In genomic region chr10:131020775-131021174, GRCh38 we compare ENCODE assay signal across 20 cellular contexts.
A peak's percentile ranks its signal among the peaks of the same experiment; 100 is the strongest.
DNase-seq lines count a peak whose midpoint lies in the region; ATAC-seq, FAIRE-seq and TF ChIP-seq lines count a peak whose summit lies in the region.
"Had no signal": no experiment of that assay in that cellular context is flagged by ENCODE, and none has a peak within 500 bp of the region (broad histone marks: within the 10 kb centered on the region; RNA-seq: fewer than 3 reads in every experiment).

No MANE protein-coding gene starts in this region.

- no peak overlapping the region for H2BK120ac ChIP-seq in H1 (replicated peaks; ENCODE audit: low read depth, low read length)

- H3K23ac ChIP-seq in H1 (ENCODE audit: insufficient read length): no peak overlapping the region

- H3K4me1 ChIP-seq in H1 (replicated peaks in 1 of 4; ENCODE audit: control insufficient read depth in 3 of 4, insufficient read depth in 4 of 4, low read length in 3 of 4) (peaks cover 0 to 2% (median 0%) of the 10 kb centered on the region in 4 experiments; a peak in 1 of 7 replicates), spleen (no peaks in the 10 kb centered on the region)
- H3K4me1 ChIP-seq: BLaER1, Caco-2 had no signal

- no peak overlapping the region for H3K18ac ChIP-seq in H1 (ENCODE audit: extremely low read depth, low read length)

- no peaks in the 10 kb centered on the region for H4K20me1 ChIP-seq in H1 (replicated peaks in 1 of 2; ENCODE audit: control insufficient read depth in 1 of 2, insufficient read depth in 2 of 2, low read length in 2 of 2)
- H4K20me1 ChIP-seq: BLaER1 had no signal

- no peaks in the 10 kb centered on the region for H3K9me3 ChIP-seq in H1 (ENCODE audit: insufficient read depth in 2 of 2, low read depth in 1 of 2, low read length in 1 of 2)
- no peaks in the 10 kb centered on the region for H3K9me3 ChIP-seq in spleen
- H3K9me3 ChIP-seq: BLaER1, Caco-2 had no signal

- H3K23me2 ChIP-seq in H1 (ENCODE audit: low read depth, low read length): no peaks in the 10 kb centered on the region

- no peak overlapping the region for H2AFZ ChIP-seq in H1 (ENCODE audit: low read length)
- H2AFZ ChIP-seq: GM23248 had no signal

- no peak overlapping the region for H2BK15ac ChIP-seq in H1 (ENCODE audit: low read length)

- CTCF ChIA-PET in H1 (lab: Charles Lee; ENCODE audit: partially characterized antibody): no interaction called here

- no peak overlapping the region for H2BK20ac ChIP-seq in H1 (ENCODE audit: low read length)

- H3K4me3 ChIP-seq in H1 (ENCODE audit: extremely low read depth in 1 of 4, insufficient read depth in 2 of 4, low read depth in 3 of 4, low read length in 4 of 4) (no peak overlapping the region), spleen (no peak overlapping the region)
- H3K4me3 ChIP-seq: BLaER1, GM23248 had no signal

- no peak overlapping the region for H4K5ac ChIP-seq in H1 (ENCODE audit: insufficient read length, low read depth, low read length)

- TF ChIP-seq CTCF in H1 (IDR thresholded peaks at IDR 0.05; ENCODE audit: control extremely low read depth in 1 of 3, insufficient read depth in 1 of 3, low read depth in 1 of 3, low read length in 3 of 3): no peak
- TF ChIP-seq CTCF in spleen (IDR thresholded peaks at IDR 0.05 in 8 of 11, conservative IDR thresholded peaks at IDR 0.05 in 3 of 11): no peak

- no peak for FAIRE-seq in H1 (lab: Jason Lieb, UNC)
- FAIRE-seq: A204.1, G401.6, GM12892 had no signal

- H4K8ac ChIP-seq in H1 (ENCODE audit: extremely low read depth, insufficient read depth, low read length): 0 out of 2 replicates have a peak overlapping the region, but pooled peaks have one; percentile 29

- H3K79me1 ChIP-seq in H1 (ENCODE audit: low read depth, low read length): no peaks in the 10 kb centered on the region

- H3K9ac ChIP-seq in H1 (replicated peaks in 1 of 4; ENCODE audit: extremely low read depth in 1 of 4, low read depth in 3 of 4, low read length in 3 of 4): no peak overlapping the region
- H3K9ac ChIP-seq: BLaER1, GM23248 had no signal

- no peak overlapping the region for H3K14ac ChIP-seq in H1 (ENCODE audit: insufficient read length)

- no peak overlapping the region for H3K4me2 ChIP-seq in H1 (ENCODE audit: insufficient read depth in 1 of 2, low read depth in 2 of 2, low read length in 2 of 2)
- H3K4me2 ChIP-seq: BLaER1 had no signal

- H3K27me3 ChIP-seq in H1 (replicated peaks in 1 of 4; ENCODE audit: control insufficient read depth in 3 of 4, extremely low read depth in 1 of 4, insufficient read depth in 3 of 4, low read length in 3 of 4) (no peaks in the 10 kb centered on the region), spleen (replicated peaks in 1 of 7) (peaks cover 0 to 5% (median 0%) of the 10 kb centered on the region in 7 donors)
- H3K27me3 ChIP-seq: BLaER1 had no signal

- H3K79me2 ChIP-seq in H1 (ENCODE audit: control insufficient read depth in 1 of 2, insufficient read depth in 2 of 2, low read length in 2 of 2): no peaks in the 10 kb centered on the region

- ATAC-seq in GM21737 (IDR thresholded peaks at IDR 0.05; ENCODE audit: unreplicated experiment): no peak
- ATAC-seq: CD8-positive, alpha-beta T cell had no signal

- no peak for TF ChIP-seq POLR2A in H1 (IDR thresholded peaks at IDR 0.05; ENCODE audit: control extremely low read depth in 1 of 2, low read depth in 2 of 2, low read length in 2 of 2)
- TF ChIP-seq POLR2A in spleen (IDR thresholded peaks at IDR 0.05): no peak

- no peak overlapping the region for H3K4ac ChIP-seq in H1 (replicated peaks; ENCODE audit: insufficient read length, low read depth, low read length)

- no peak overlapping the region for H2BK12ac ChIP-seq in H1 (ENCODE audit: low read depth, low read length)

- H3K27ac ChIP-seq in H1 (ENCODE audit: low read depth, low read length) (no peak overlapping the region), spleen (no peak overlapping the region)
- H3K27ac ChIP-seq: 22Rv1, BLaER1, C4-2B, GM23248 had no signal

- intact Hi-C loops in spleen (cut with DNase I; ENCODE audit: low total_unique reads): no loop called here

- DNase-seq in activated effector memory CD4-positive, alpha-beta T cell treated with anti-CD3 and anti-CD28 coated beads, Interleukin-2, amount 50 U/mL, for 16 hours: peak; percentile 49
- no peak for DNase-seq in activated effector memory CD4-positive, alpha-beta T cell treated with Interleukin-2 at 50 U/mL for 16 hours
- DNase-seq in H1 (ENCODE audit: low read depth in 1 of 2, low spot score in 2 of 2) (no peak), spleen (peak; percentile 38), HCEC 1CT (no peak)
- DNase-seq: Caco-2; CD4-positive, CD25-positive, alpha-beta regulatory T cell; CD8-positive, alpha-beta T cell; DMS153; DND-41; GM23248; H9; HFFc6 had no signal

- H3K36me3 ChIP-seq in H1 (ENCODE audit: control insufficient read depth in 2 of 4, insufficient read depth in 4 of 4, low read length in 3 of 4): no peaks in the 10 kb centered on the region
- no peaks in the 10 kb centered on the region for H3K36me3 ChIP-seq in spleen
- H3K36me3 ChIP-seq: BLaER1 had no signal

- H4K91ac ChIP-seq in H1 (replicated peaks; ENCODE audit: insufficient read length, low read length): no peak overlapping the region

- TF ChIP-seq RAD21 in H1 (IDR thresholded peaks at IDR 0.05 in 1 of 2, conservative IDR thresholded peaks at IDR 0.05 in 1 of 2; ENCODE audit: low read depth in 2 of 2, low read length in 2 of 2): no peak

- no peak overlapping the region for H3K56ac ChIP-seq in H1 (replicated peaks; ENCODE audit: insufficient read length, low read depth, low read length)

- no peak overlapping the region for H2BK5ac ChIP-seq in H1 (ENCODE audit: low read depth, low read length)

- H2AK5ac ChIP-seq in H1 (ENCODE audit: low read depth, low read length): no peak overlapping the region

- WGBS in H1 (ENCODE audit: extremely low coverage in 1 of 2, insufficient coverage in 1 of 2, insufficient read length in 1 of 2, insufficient replicate concordance in 2 of 2, low coverage in 1 of 2, low lambda C conversion rate in 2 of 2, missing lambda C conversion rate in 1 of 2), 2 experiments: 91% methylated on average over 7 of the region's 7 CpGs; no CpG with 5 or more reads in 1 of the 2 experiments
- 92 to 96% (median 94%) methylated on average over 6 to 7 of the region's 7 CpGs for WGBS in spleen, 5 donors

- TF ChIP-seq EP300 in H1 (IDR thresholded peaks at IDR 0.05; ENCODE audit: borderline replicate concordance in 1 of 2, low read depth in 2 of 2, low read length in 2 of 2): no peak

- POLR2A ChIA-PET in H1 (lab: Charles Lee; ENCODE audit: partially characterized antibody): no interaction called here

TF ChIP-seq in H1, 55 proteins besides CTCF, POLR2A, EP300 and RAD21:
- TF ChIP-seq KDM5A (IDR thresholded peaks at IDR 0.05; ENCODE audit: low read length): no peak
- no peak for TF ChIP-seq SP4 (IDR thresholded peaks at IDR 0.05; ENCODE audit: low read length)
- no peak for TF ChIP-seq SP2 (IDR thresholded peaks at IDR 0.05; ENCODE audit: low read length)
- no peak for TF ChIP-seq ASH2L (IDR thresholded peaks at IDR 0.05; ENCODE audit: low read length)
- TF ChIP-seq SRF (IDR thresholded peaks at IDR 0.05; ENCODE audit: low read depth, low read length): no peak
- TF ChIP-seq KDM1A (IDR thresholded peaks at IDR 0.05; ENCODE audit: borderline replicate concordance, low read length): no peak
- TF ChIP-seq KDM4A (IDR thresholded peaks at IDR 0.05; ENCODE audit: low read depth, low read length, severe bottlenecking): no peak
- TF ChIP-seq E2F6 (IDR thresholded peaks at IDR 0.05): no peak
- no peak for TF ChIP-seq RXRA (IDR thresholded peaks at IDR 0.05; ENCODE audit: insufficient read depth, low read depth, low read length)
- TF ChIP-seq GABPA (IDR thresholded peaks at IDR 0.05; ENCODE audit: borderline replicate concordance, insufficient read depth, low read length): no peak
- TF ChIP-seq BACH1 (IDR thresholded peaks at IDR 0.05; ENCODE audit: low read length): no peak
- TF ChIP-seq CBX5 (IDR thresholded peaks at IDR 0.05; ENCODE audit: low read depth, low read length): no peak
- no peak for TF ChIP-seq MAFK (IDR thresholded peaks at IDR 0.05; ENCODE audit: low read depth, low read length)
- no peak for TF ChIP-seq TAF1 (IDR thresholded peaks at IDR 0.05; ENCODE audit: low read depth, low read length)
- no peak for TF ChIP-seq EZH2 (IDR thresholded peaks at IDR 0.05; ENCODE audit: low read depth, low read length, severe bottlenecking)
- TF ChIP-seq HDAC2 (IDR thresholded peaks at IDR 0.05; ENCODE audit: borderline replicate concordance in 1 of 2, low read depth in 2 of 2, low read length in 2 of 2): no peak
- no peak for TF ChIP-seq ATF2 (IDR thresholded peaks at IDR 0.05; ENCODE audit: low read length)
- TF ChIP-seq PHF8 (conservative IDR thresholded peaks at IDR 0.05; ENCODE audit: low read depth, low read length): no peak

Comparison
In these comparisons a context has a peak if more than half of its experiments do, and no peak if none do; other contexts are left out.
1. DNase-seq: peak in activated effector memory CD4-positive, alpha-beta T cell treated with anti-CD3 and anti-CD28 coated beads, Interleukin-2, amount 50 U/mL, for 16 hours (single experiment) and spleen (single experiment); none in activated effector memory CD4-positive, alpha-beta T cell treated with Interleukin-2 at 50 U/mL for 16 hours (single experiment), H1 (0 of 2) and HCEC 1CT (single experiment).